ENCODE assay signal across 27 cellular contexts in the genomic region with DNA sequence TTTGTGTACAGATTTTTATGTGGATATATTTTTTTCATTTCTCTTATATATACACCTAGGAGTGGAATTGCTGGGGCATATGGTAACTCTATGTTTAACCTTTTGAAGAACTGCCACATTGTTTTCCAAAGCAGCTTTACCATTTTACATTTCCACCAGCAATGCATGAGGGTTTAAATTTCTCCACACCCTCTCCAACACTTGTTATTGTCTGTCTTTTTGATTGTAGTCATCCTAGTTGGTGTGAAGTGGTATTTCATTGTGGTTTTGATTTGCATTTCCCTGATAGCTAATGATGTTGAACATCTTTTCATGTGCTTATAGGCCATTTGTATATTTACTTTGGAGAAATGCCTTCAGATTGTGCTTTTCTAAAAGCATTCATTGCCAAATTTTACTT.
"Had no signal": no experiment of that assay in that cellular context is flagged by ENCODE, and none has a peak within 500 bp of the region (broad histone marks: within the 10 kb centered on the region; RNA-seq: fewer than 3 reads in every experiment).

No MANE protein-coding gene starts in this region.

- FAIRE-seq: RCC 7860 had no signal

- H3K4me1 ChIP-seq: SJCRH30 had no signal

- H3K27ac Mint-ChIP-seq: T-cell had no signal

- H3K4me1 Mint-ChIP-seq: T-cell had no signal

- H3K4me3 Mint-ChIP-seq: T-cell had no signal

- H3K4me2 ChIP-seq: KMS-11, PC-9 had no signal

- H3K27me3 ChIP-seq: SJCRH30 had no signal

- H2AFZ ChIP-seq: PC-9 had no signal

- DNase-seq: Karpas-422, KBM-7, MM.1S, NCI-H1092, NCI-H1105, NCI-H1417 treated with DMSO at 0.1 percent for 48 hours, NCI-H1436 treated with DMSO at 0.1 percent for 48 hours, NCI-H1694 treated with DMSO at 0.1 percent for 48 hours, NCI-H187 treated with DMSO at 0.1 percent for 48 hours, NCI-H2081, NCI-H226, NCI-H446 treated with DMSO at 0.1 percent for 48 hours, NCI-H510A, NCI-H524, NCI-H526, NCI-H69, NCI-H748 treated with DMSO at 0.1 percent for 48 hours, NCI-H82, PC-9, SHP77, SIG-M5, SJCRH30, T-cell had no signal

- H3K9me3 ChIP-seq: SJCRH30 had no signal

- H3K27me3 Mint-ChIP-seq: T-cell had no signal

- H3K4me3 ChIP-seq: PC-9, SJCRH30, SK-N-MC had no signal

- H3K9me3 Mint-ChIP-seq: T-cell had no signal

- H3K27ac ChIP-seq: KMS-11, PC-9, RWPE1, SJCRH30, SK-N-MC had no signal

- H3K9ac ChIP-seq: KMS-11 had no signal
